ENCODE assay signal across 1 cellular context in the genomic region with DNA sequence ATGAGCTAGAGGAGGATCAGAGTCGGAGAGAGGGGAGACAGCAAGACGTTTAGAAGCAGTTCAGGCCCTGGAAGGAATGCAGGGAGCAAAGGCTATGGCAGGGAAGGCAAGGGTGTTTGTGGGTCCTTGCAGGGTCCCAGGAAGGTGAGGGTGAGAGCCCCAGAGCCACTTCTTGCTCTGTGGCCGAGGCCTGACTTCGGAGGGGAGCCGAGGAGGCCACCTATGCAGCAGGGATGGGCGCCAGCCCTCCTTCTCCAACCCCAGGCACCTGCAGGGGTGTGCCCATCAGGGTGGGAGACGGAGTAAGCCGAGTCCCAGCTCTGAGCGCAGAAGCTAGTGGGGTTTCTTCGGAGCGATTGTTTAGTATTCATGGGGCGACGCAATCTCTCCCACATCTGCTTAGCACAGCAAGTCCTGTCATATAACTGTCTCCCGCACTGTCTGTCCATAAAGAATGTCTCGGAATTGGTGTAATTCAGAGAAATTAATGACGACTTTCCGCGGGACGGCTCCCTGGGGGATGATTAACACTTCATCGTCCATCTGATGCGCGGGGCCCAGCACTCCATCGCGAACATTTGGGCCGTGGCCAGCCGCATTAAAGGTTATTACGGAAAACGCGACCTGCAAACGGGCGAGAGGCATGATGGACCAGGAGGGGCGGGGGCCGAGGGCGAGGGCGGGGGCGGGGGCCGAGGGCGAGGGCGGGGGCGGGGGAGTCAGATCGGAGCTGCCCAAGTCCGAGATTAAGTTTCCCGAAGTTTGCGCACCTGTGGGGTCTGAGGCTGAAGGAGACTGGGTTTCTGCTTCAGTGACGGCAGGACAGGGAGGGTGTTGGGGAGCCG.
TF ChIP-seq lines count a peak whose summit lies in the region.

No MANE protein-coding gene starts in this region.

TF ChIP-seq in H1, 55 proteins besides CTCF, POLR2A, EP300 and RAD21 (continued from another document):
- TF ChIP-seq, protein P1, sequence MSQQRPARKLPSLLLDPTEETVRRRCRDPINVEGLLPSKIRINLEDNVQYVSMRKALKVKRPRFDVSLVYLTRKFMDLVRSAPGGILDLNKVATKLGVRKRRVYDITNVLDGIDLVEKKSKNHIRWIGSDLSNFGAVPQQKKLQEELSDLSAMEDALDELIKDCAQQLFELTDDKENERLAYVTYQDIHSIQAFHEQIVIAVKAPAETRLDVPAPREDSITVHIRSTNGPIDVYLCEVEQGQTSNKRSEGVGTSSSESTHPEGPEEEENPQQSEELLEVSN (IDR thresholded peaks at IDR 0.05) = no peak
- peak; percentile 39; the same call in 1 of the 2 replicates for TF ChIP-seq SUZ12 (IDR thresholded peaks at IDR 0.05; ENCODE audit: low read length)
- TF ChIP-seq JUN (IDR thresholded peaks at IDR 0.05; ENCODE audit: low read depth, low read length) = no peak
- no peak for TF ChIP-seq RBBP5 (IDR thresholded peaks at IDR 0.05; ENCODE audit: borderline replicate concordance, low read depth, low read length)
- peak; percentile 37 for TF ChIP-seq EZH2 (IDR thresholded peaks at IDR 0.05; ENCODE audit: low read depth, low read length, severe bottlenecking)
